Comparison of ENCODE assay signal across 1 cellular context in genomic region chr11:46253258-46254134, GRCh38.
TF ChIP-seq lines count a peak whose summit lies in the region.

No MANE protein-coding gene starts in this region.

TF ChIP-seq in H1, 55 proteins besides CTCF, POLR2A, EP300 and RAD21:
- TF ChIP-seq POLR2AphosphoS5 (IDR thresholded peaks at IDR 0.05; ENCODE audit: low read depth, low read length) (no peak), SP4 (IDR thresholded peaks at IDR 0.05; ENCODE audit: low read length) (no peak), POU5F1 (IDR thresholded peaks at IDR 0.05; ENCODE audit: low read depth, low read length) (no peak), SP1 (IDR thresholded peaks at IDR 0.05; ENCODE audit: low read depth, low read length) (no peak), CHD7 (IDR thresholded peaks at IDR 0.05; ENCODE audit: insufficient replicate concordance, low read length) (no peak), CTBP2 (IDR thresholded peaks at IDR 0.05; ENCODE audit: borderline replicate concordance, insufficient read depth, insufficient read length, low read length) (no peak), SP2 (IDR thresholded peaks at IDR 0.05; ENCODE audit: low read length) (no peak), BCL11A (IDR thresholded peaks at IDR 0.05; ENCODE audit: low read depth in 2 of 2, low read length in 2 of 2) (no peak), NRF1 (IDR thresholded peaks at IDR 0.05; ENCODE audit: low read depth, low read length) (no peak), HDAC2 (IDR thresholded peaks at IDR 0.05; ENCODE audit: borderline replicate concordance in 1 of 2, low read depth in 2 of 2, low read length in 2 of 2) (no peak), CHD1 (IDR thresholded peaks at IDR 0.05; ENCODE audit: low read depth, low read length) (no peak)
